Comparison of ENCODE assay signal across 8 cellular contexts in the genomic region with DNA sequence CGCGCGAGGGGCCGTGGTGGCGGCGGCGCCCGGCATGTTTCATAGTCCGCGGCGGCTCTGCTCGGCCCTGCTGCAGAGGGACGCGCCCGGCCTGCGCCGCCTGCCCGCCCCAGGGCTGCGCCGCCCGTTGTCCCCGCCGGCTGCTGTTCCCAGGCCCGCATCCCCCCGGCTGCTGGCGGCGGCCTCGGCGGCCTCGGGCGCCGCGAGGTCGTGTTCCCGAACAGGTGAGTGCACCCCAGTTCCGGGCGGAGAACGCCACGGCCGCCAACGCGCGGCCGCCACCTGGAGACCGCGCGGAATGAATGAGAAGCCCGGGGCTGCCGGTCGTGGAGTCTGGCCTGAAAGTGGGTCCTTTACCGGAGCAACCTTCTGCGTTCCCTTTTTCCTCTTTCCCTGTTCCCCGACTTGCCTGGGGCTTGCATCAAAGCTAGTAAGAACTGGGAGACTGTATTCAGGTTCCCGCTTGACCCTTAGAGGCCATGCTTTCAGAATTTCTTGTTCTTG. TPM values are rescaled to one million over a fixed set of nuclear protein-coding genes. Genes with fewer than 3 reads are reported as not detected.
DNase-seq lines count a peak whose midpoint lies in the region; ATAC-seq, FAIRE-seq and TF ChIP-seq lines count a peak whose summit lies in the region.

No MANE protein-coding gene starts in this region.

- ATAC-seq in GM18861 (IDR thresholded peaks at IDR 0.05; ENCODE audit: unreplicated experiment) (peak; percentile 22), HG03103 (IDR thresholded peaks at IDR 0.05; ENCODE audit: low read depth, unreplicated experiment) (peak; percentile 24), GM12878 (no peak)

- peaks cover 0 to 5% of the 10 kb centered on the region in 2 experiments; a peak in 1 of 4 replicates for H3K36me3 ChIP-seq in GM12878 (ENCODE audit: control insufficient read depth in 2 of 2, insufficient read depth in 2 of 2, low read length in 1 of 2)

- intact Hi-C loops in GM12878 (cut with micrococcal nuclease; ENCODE audit: unreplicated experiment), result loop anchor here (2.0 to 5.0 kb wide), 4 partner anchors 39 to 441 kb away; no protein-coding TSS in a partner anchor

- H3K79me2 ChIP-seq in GM12878 (ENCODE audit: control insufficient read depth, insufficient read depth, low read length), result peaks cover 46% of the 10 kb centered on the region

- CTCF ChIA-PET in GM12878 (lab: Yijun Ruan, JAX), result interaction anchor here (1.7 to 9.6 kb wide), 2 partner anchors 14 to 280 kb away, joined by 6 to 147 read pairs; no protein-coding TSS in a partner anchor

- peak overlapping the region; percentile 93 for H3K27ac ChIP-seq in GM12878 (ENCODE audit: control insufficient read depth, insufficient read depth)

- TF ChIP-seq CTCF in AG09309 (IDR thresholded peaks at IDR 0.05; ENCODE audit: control insufficient read depth, insufficient read depth, low read depth, low read length, missing control alignments), result no peak
- peak in 1 of 3 experiments; percentile 10; a peak in 1 of 6 replicates for TF ChIP-seq CTCF in GM12878 (IDR thresholded peaks at IDR 0.05 in 2 of 3, conservative IDR thresholded peaks at IDR 0.05 in 1 of 3; ENCODE audit: control insufficient read depth in 2 of 3, extremely low read depth in 1 of 3, insufficient read depth in 1 of 3, low read depth in 3 of 3, low read length in 3 of 3)

- RAD21 ChIA-PET in GM12878 (lab: Charles Lee; ENCODE audit: unreplicated experiment), result interaction anchor here (0.7 to 2.0 kb wide), 6 partner anchors 10 to 1490 kb away, joined by 3 to 15 read pairs (median 4); no protein-coding TSS in a partner anchor

- no peaks in the 10 kb centered on the region; the same call in 1 of the 2 replicates for H4K20me1 ChIP-seq in GM12878 (ENCODE audit: control insufficient read depth, insufficient read depth)

- POLR2A ChIA-PET in GM12878 (lab: Charles Lee), result interaction anchor here (0.5 to 1.3 kb wide), 10 partner anchors 8 to 1509 kb away, joined by 3 to 7 read pairs (median 4); partner anchors contain the start of gene NAA15

- no peak for FAIRE-seq in GM12878 (lab: Jason Lieb, UNC)

- no peak for TF ChIP-seq EP300 in GM12878 (IDR thresholded peaks at IDR 0.05; ENCODE audit: borderline replicate concordance in 1 of 2, control insufficient read depth in 1 of 2, low read depth in 2 of 2, low read length in 2 of 2)

- peaks cover 7% of the 10 kb centered on the region; the same call in 1 of the 2 replicates for H3K4me1 ChIP-seq in GM12878 (ENCODE audit: control insufficient read depth, insufficient read depth, low read length)

- H3K9ac ChIP-seq in GM12878 (ENCODE audit: control insufficient read depth, insufficient read depth, low read length), result peak overlapping the region; percentile 66

- no peaks in the 10 kb centered on the region for H3K9me3 ChIP-seq in GM12878 (replicated peaks; ENCODE audit: control insufficient read depth, insufficient read depth, low read length)

- WGBS in GM12878 (ENCODE audit: insufficient coverage, insufficient replicate concordance, low lambda C conversion rate, missing lambda C conversion rate), result under 1% methylated on average over 38 of the region's 54 CpGs

- in situ Hi-C loops in GM12878 (cut with MboI), result no loop called here

- SMC1A ChIA-PET in GM12878 (lab: Charles Lee; ENCODE audit: uncharacterized antibody, unreplicated experiment), result interaction anchor here (1.3 to 10.2 kb wide), 2 partner anchors 15 to 65 kb away, joined by 3 to 92 read pairs; no protein-coding TSS in a partner anchor

- H3K27me3 ChIP-seq in GM12878 (replicated peaks in 1 of 2; ENCODE audit: control insufficient read depth in 2 of 2, insufficient read depth in 2 of 2, low read length in 1 of 2), result no peaks in the 10 kb centered on the region

- H3K4me3 ChIP-seq in AG09309 (ENCODE audit: control insufficient read depth, low read depth, low read length) (peak overlapping the region; percentile 48), GM12878 (peak overlapping the region; percentile 86)

- no TSS peak for BruUV-seq in GM12878 (replicated peaks; lab: Mats Ljungman, UMichigan)

- no peak for TF ChIP-seq RAD21 in GM12878 (IDR thresholded peaks at IDR 0.05; ENCODE audit: insufficient read depth, low read depth, low read length)

- peak overlapping the region; percentile 66 for H3K4me2 ChIP-seq in GM12878 (ENCODE audit: control insufficient read depth, insufficient read depth)

- no peak; the same call in 1 of the 2 replicates for TF ChIP-seq POLR2A in GM12878 (IDR thresholded peaks at IDR 0.05; ENCODE audit: low read depth, low read length)

- DNase-seq in AG09309 (ENCODE audit: low read depth), result no peak
- DNase-seq in SK-N-DZ (ENCODE audit: low spot score), result peak; percentile 30
- DNase-seq in GM12878 (ENCODE audit: low read depth, low spot score), result no peak
- peak; percentile 64 for DNase-seq in islet precursor cell
- DNase-seq in stimulated activated CD4-positive, alpha-beta T cell treated with anti-CD3 and anti-CD28 coated beads, Interleukin-12 subunit alpha, Interleukin-12 subunit beta, amount 100 ng/mL, for 4 hours, result peak; percentile 51
- DNase-seq in NCI-H524 treated with DMSO at 0.1 percent for 48 hours (lab: John Stamatoyannopoulos, UW), result no peak

- peak overlapping the region; percentile 21 for H2AFZ ChIP-seq in GM12878 (ENCODE audit: control insufficient read depth, low read depth, low read length)

TF ChIP-seq in GM12878, 131 proteins besides CTCF, POLR2A, EP300 and RAD21 (continues in another document):
- TF ChIP-seq RAD51 (IDR thresholded peaks at IDR 0.05) (no peak), RBBP5 (conservative IDR thresholded peaks at IDR 0.05) (no peak), PAX8 (IDR thresholded peaks at IDR 0.05) (no peak), NFYA (IDR thresholded peaks at IDR 0.05; ENCODE audit: borderline replicate concordance, low read depth, low read length) (no peak), NR2C1 (IDR thresholded peaks at IDR 0.05) (no peak), TCF12 (IDR thresholded peaks at IDR 0.05; ENCODE audit: low read depth, low read length) (no peak), IRF3 (IDR thresholded peaks at IDR 0.05) (no peak), SIX5 (IDR thresholded peaks at IDR 0.05; ENCODE audit: low read depth, low read length, severe bottlenecking) (no peak), ESRRA (IDR thresholded peaks at IDR 0.05; ENCODE audit: low read length) (no peak), MEF2A (IDR thresholded peaks at IDR 0.05; ENCODE audit: insufficient read depth, low read depth, low read length) (no peak), GABPA (IDR thresholded peaks at IDR 0.05; ENCODE audit: low read depth) (no peak)
- TF ChIP-seq, protein P1, sequence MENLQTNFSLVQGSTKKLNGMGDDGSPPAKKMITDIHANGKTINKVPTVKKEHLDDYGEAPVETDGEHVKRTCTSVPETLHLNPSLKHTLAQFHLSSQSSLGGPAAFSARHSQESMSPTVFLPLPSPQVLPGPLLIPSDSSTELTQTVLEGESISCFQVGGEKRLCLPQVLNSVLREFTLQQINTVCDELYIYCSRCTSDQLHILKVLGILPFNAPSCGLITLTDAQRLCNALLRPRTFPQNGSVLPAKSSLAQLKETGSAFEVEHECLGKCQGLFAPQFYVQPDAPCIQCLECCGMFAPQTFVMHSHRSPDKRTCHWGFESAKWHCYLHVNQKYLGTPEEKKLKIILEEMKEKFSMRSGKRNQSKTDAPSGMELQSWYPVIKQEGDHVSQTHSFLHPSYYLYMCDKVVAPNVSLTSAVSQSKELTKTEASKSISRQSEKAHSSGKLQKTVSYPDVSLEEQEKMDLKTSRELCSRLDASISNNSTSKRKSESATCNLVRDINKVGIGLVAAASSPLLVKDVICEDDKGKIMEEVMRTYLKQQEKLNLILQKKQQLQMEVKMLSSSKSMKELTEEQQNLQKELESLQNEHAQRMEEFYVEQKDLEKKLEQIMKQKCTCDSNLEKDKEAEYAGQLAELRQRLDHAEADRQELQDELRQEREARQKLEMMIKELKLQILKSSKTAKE (IDR thresholded peaks at IDR 0.05; ENCODE audit: low read depth, poor library complexity, severe bottlenecking), result no peak

RNA-seq across cellular contexts. Expression of gene NOCT, which starts 0.4 kb away (rescaled TPM):
- polyA plus RNA-seq in SK-N-DZ (2014; cell fraction: cytosol; rRNA removed), result 3.9 and 5.2 TPM in 2 replicates
- polyA plus RNA-seq in SK-N-DZ (2014; cell fraction: nucleus; rRNA removed), result 2.9 and 4.3 TPM in 2 replicates
- total RNA-seq in GM12878 (2013; cell fraction: nucleolus; rRNA removed), result 19.5 and 23.8 TPM in 2 replicates
- total RNA-seq in GM12878 (2014; rRNA removed), result 17.6 and 23.0 TPM in 2 replicates
- total RNA-seq in GM12878 (2014; rRNA removed; fragmentation: Illumina TruSeq; extraction: Trizol), result 11.3 TPM in 2 replicates
- 14.0 and 14.9 TPM in 2 replicates for total RNA-seq in GM12878 (2021)
- polyA plus RNA-seq in GM12878 (2011; ENCODE audit: low read depth), result 6.2 TPM
- 5.5 and 8.7 TPM in 2 replicates for polyA plus RNA-seq in GM12878 (2011; rRNA removed)
- polyA plus RNA-seq in GM12878 (2011; cell fraction: cytosol; rRNA removed), result 6.1 and 7.9 TPM in 2 replicates
- 6.7 and 7.0 TPM in 2 replicates for polyA plus RNA-seq in GM12878 (2011; cell fraction: nucleus; rRNA removed)
- 7.2 and 7.7 TPM in 2 replicates for polyA plus RNA-seq in GM12878 (2012)
- polyA plus RNA-seq in GM12878 (2014; fragmentation: Illumina TruSeq; extraction: Trizol), result 9.5 and 12.7 TPM in 2 replicates
- 1 to 10 TPM; 1.4 to 1.6 TPM for polyA plus RNA-seq in GM12878 (2014; fragmentation: Nextera tagmentation; extraction: Ambion mirVana)
- 4.9 and 5.8 TPM in 2 replicates for polyA plus RNA-seq in GM12878 (2014; rRNA removed)
- 1 to 10 TPM; 4.0 to 7.6 TPM for polyA plus RNA-seq in GM12878 (2016; fragmentation: Nextera tagmentation; extraction: Ambion mirVana)
- polyA minus RNA-seq in GM12878 (2011; rRNA and poly(A)+ RNA removed), result 23.6 and 24.7 TPM in 2 replicates
- 13.4 and 17.8 TPM in 2 replicates for polyA minus RNA-seq in GM12878 (2011; cell fraction: cytosol; rRNA and poly(A)+ RNA removed)
- 7.1 and 12.2 TPM in 2 replicates for polyA minus RNA-seq in GM12878 (2011; cell fraction: nucleus; rRNA and poly(A)+ RNA removed)

Comparison
In these comparisons a context has a peak if more than half of its experiments do, and no peak if none do; other contexts are left out.
1. DNase-seq: peak in SK-N-DZ (single experiment), islet precursor cell (single experiment) and stimulated activated CD4-positive, alpha-beta T cell treated with anti-CD3 and anti-CD28 coated beads, Interleukin-12 subunit alpha, Interleukin-12 subunit beta, amount 100 ng/mL, for 4 hours (single experiment); none in AG09309 (single experiment), GM12878 (single experiment) and NCI-H524 treated with DMSO at 0.1 percent for 48 hours (single experiment).